Comparison of ENCODE assay signal across 1 cellular context in genomic region chr17:78127240-78127887, GRCh38.
TF ChIP-seq lines count a peak whose summit lies in the region.

No MANE protein-coding gene starts in this region.

TF ChIP-seq in HepG2, 621 proteins besides CTCF, POLR2A, EP300 and RAD21 (continued from another document and continues in another):
- TF ChIP-seq DNMT3B (CRISPR knock-in tag; conservative IDR thresholded peaks at IDR 0.05) = 0 out of 2 replicates have a peak, but pooled peaks have one; percentile 76
- TF ChIP-seq AKNA (CRISPR knock-in tag; IDR thresholded peaks at IDR 0.05; ENCODE audit: borderline replicate concordance) = no peak
- TF ChIP-seq PAF1 (CRISPR knock-in tag; IDR thresholded peaks at IDR 0.05) = no peak
- TF ChIP-seq AHR (CRISPR knock-in tag; IDR thresholded peaks at IDR 0.05) = no peak; the same call in 1 of the 2 replicates
- TF ChIP-seq ZNF230 (CRISPR knock-in tag; IDR thresholded peaks at IDR 0.05) = 0 out of 2 replicates have a peak, but pooled peaks have one; percentile 48
- peak; percentile 84; the same call in 1 of the 2 replicates for TF ChIP-seq ZBTB46 (CRISPR knock-in tag; IDR thresholded peaks at IDR 0.05; ENCODE audit: borderline replicate concordance)
- no peak for TF ChIP-seq ZNF407 (CRISPR knock-in tag; IDR thresholded peaks at IDR 0.05; ENCODE audit: not compliant biosample characterization)
- no peak for TF ChIP-seq JDP2 (CRISPR knock-in tag; IDR thresholded peaks at IDR 0.05; ENCODE audit: borderline replicate concordance)
- no peak; the same call in 1 of the 2 replicates for TF ChIP-seq BCL3 (CRISPR knock-in tag; IDR thresholded peaks at IDR 0.05)
- no peak for TF ChIP-seq JUN (CRISPR knock-in tag; IDR thresholded peaks at IDR 0.05)
- TF ChIP-seq ZBTB49 (CRISPR knock-in tag; IDR thresholded peaks at IDR 0.05; ENCODE audit: borderline replicate concordance) = no peak; the same call in 1 of the 2 replicates
- 0 out of 2 replicates have a peak, but pooled peaks have one; percentile 55 for TF ChIP-seq SIX1 (CRISPR knock-in tag; IDR thresholded peaks at IDR 0.05; ENCODE audit: borderline replicate concordance)
- TF ChIP-seq FOXA1 (IDR thresholded peaks at IDR 0.05) = no peak
- TF ChIP-seq FOXA1 (CRISPR knock-in tag; IDR thresholded peaks at IDR 0.05) = no peak
- no peak for TF ChIP-seq KDM5B (CRISPR knock-in tag; IDR thresholded peaks at IDR 0.05; ENCODE audit: borderline replicate concordance)
- TF ChIP-seq ZNF720 (CRISPR knock-in tag; IDR thresholded peaks at IDR 0.05) = no peak
- TF ChIP-seq ZNF562 (CRISPR knock-in tag; IDR thresholded peaks at IDR 0.05; ENCODE audit: borderline replicate concordance) = no peak
- TF ChIP-seq ISX (CRISPR knock-in tag; conservative IDR thresholded peaks at IDR 0.05) = no peak
- TF ChIP-seq RAD51 (IDR thresholded peaks at IDR 0.05; ENCODE audit: borderline replicate concordance) = no peak
- TF ChIP-seq PLSCR1 (CRISPR knock-in tag; IDR thresholded peaks at IDR 0.05; ENCODE audit: borderline replicate concordance) = no peak
- TF ChIP-seq FOXO1 (CRISPR knock-in tag; IDR thresholded peaks at IDR 0.05) = no peak
- TF ChIP-seq ZNF232 (CRISPR knock-in tag; IDR thresholded peaks at IDR 0.05; ENCODE audit: borderline replicate concordance) = no peak
- no peak for TF ChIP-seq GTF3A (CRISPR knock-in tag; conservative IDR thresholded peaks at IDR 0.05)
- no peak; the same call in 1 of the 2 replicates for TF ChIP-seq STAG1 (CRISPR knock-in tag; IDR thresholded peaks at IDR 0.05)
- TF ChIP-seq IRX3 (CRISPR knock-in tag; IDR thresholded peaks at IDR 0.05; ENCODE audit: borderline replicate concordance, low read depth) = no peak
- TF ChIP-seq ZMYM3 (CRISPR knock-in tag; IDR thresholded peaks at IDR 0.05) = peak; percentile 30; the same call in 1 of the 2 replicates
- TF ChIP-seq MEIS1 (CRISPR knock-in tag; IDR thresholded peaks at IDR 0.05; ENCODE audit: borderline replicate concordance) = peak; percentile 19; the same call in 1 of the 2 replicates
- no peak for TF ChIP-seq ATF7 (IDR thresholded peaks at IDR 0.05)
- TF ChIP-seq ATF7 (CRISPR knock-in tag; IDR thresholded peaks at IDR 0.05) = peak; percentile 65
- peak; percentile 69; the same call in 1 of the 2 replicates for TF ChIP-seq SIN3A (IDR thresholded peaks at IDR 0.05; ENCODE audit: borderline replicate concordance, low read depth, low read length)
- no peak for TF ChIP-seq RNF2 (conservative IDR thresholded peaks at IDR 0.05; ENCODE audit: low read depth)
- peak; percentile 90 for TF ChIP-seq SKIL (CRISPR knock-in tag; IDR thresholded peaks at IDR 0.05; ENCODE audit: borderline replicate concordance)
- peak; percentile 48; the same call in 1 of the 2 replicates for TF ChIP-seq SMYD3 (CRISPR knock-in tag; IDR thresholded peaks at IDR 0.05)
- TF ChIP-seq ELF4 (CRISPR knock-in tag; IDR thresholded peaks at IDR 0.05; ENCODE audit: borderline replicate concordance) = peak; percentile 61; the same call in 1 of the 2 replicates
